8 cellular contexts compared by ENCODE assay signal in the genomic region with DNA sequence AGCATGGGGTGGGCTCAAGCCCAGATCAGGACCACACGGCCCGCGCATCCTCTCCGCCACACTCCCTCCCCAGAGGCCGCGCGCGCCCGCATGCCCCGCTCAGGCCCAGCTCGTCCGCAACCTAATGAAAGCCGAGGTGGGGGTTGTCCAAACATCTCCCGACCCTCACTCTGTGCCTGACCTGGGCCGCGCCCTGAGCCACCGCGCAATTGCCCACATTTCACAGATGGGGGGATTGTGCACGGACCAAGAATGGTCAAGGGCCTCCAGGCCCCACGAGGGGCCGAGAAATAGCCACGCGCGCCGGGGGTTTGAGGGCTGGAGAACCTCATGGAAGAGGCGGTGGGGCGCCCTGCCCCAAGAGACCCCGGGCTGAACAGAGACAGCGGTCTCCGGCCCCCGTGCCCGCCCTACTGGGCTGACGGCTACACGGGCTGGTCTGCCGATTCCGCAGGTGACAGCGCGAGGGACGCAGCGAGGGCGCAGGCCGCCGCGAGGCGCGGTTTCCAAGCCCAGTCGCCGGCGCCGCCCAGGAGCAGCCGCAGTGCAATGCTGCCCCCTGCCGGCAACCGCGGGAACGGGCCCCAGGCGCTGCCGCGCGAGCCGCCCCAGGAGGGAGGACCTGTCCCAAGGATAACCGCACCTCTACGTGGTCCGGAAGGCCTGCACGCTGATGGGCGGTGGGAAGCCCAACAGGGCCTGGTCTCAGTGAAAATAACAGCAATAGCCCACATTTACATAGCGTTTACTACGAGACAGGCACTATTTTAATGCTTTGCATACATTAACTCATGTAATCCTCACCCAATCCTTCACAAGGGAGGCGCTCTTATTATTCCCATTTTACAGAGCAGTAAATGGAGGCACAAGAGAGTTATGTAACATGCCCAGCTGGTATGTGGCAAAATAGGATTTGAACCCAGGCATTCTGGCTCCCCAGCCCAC. TPM values are rescaled to one million over a fixed set of nuclear protein-coding genes. Genes with fewer than 3 reads are reported as not detected.
DNase-seq lines count a peak whose midpoint lies in the region; ATAC-seq, FAIRE-seq and TF ChIP-seq lines count a peak whose summit lies in the region.

No MANE protein-coding gene starts in this region.

- POLR2A ChIA-PET in CD8-positive, alpha-beta T cell (lab: Charles Lee) = interaction anchor here (0.9 kb wide), 1 partner anchor 16 kb away, joined by 4 read pairs; no protein-coding TSS in a partner anchor

- DNase-seq in CD8-positive, alpha-beta T cell = peak; percentile 54 to 92 (median 78)
- DNase-seq in GM19239 (ENCODE audit: insufficient read length, low spot score) (peak; percentile 85), fibroblast of gingiva (ENCODE audit: low read depth) (peak; percentile 31), substantia nigra (lab: John Stamatoyannopoulos, UW) (peak in 42 of 49 donors; percentile 27 to 86 (median 64))
- peak; percentile 92 for DNase-seq in activated T-cell treated with anti-CD3 and anti-CD28 coated beads, Interleukin-2, amount 50 U/mL, for 1 hour

- no peak overlapping the region; the same call in 1 of the 2 replicates for H3K4me2 ChIP-seq in OCI-LY1 (ENCODE audit: low read length)
- no peak overlapping the region for H3K4me2 ChIP-seq in neural cell (ENCODE audit: low read length)

- no peaks in the 10 kb centered on the region for H3K9me3 ChIP-seq in CD8-positive, alpha-beta T cell (ENCODE audit: low read length)
- H3K9me3 ChIP-seq in OCI-LY1 (ENCODE audit: low read length) (no peaks in the 10 kb centered on the region), neural cell (ENCODE audit: low read length) (no peaks in the 10 kb centered on the region)

- intact Hi-C loops in CD8-positive, alpha-beta T cell (cut with DNase I, micrococcal nuclease) = loop anchor here (1.0 to 10.0 kb wide), 7 partner anchors 829 to 2000 kb away; no protein-coding TSS in a partner anchor

- peaks cover 38% of the 10 kb centered on the region for H3K27me3 Mint-ChIP-seq in CD8-positive, alpha-beta T cell (ENCODE audit: low read depth)

- H3K36me3 ChIP-seq in CD8-positive, alpha-beta T cell (ENCODE audit: insufficient read depth, low read length) = no peaks in the 10 kb centered on the region
- no peaks in the 10 kb centered on the region for H3K36me3 ChIP-seq in OCI-LY1 (ENCODE audit: insufficient read depth, low read length)
- H3K36me3 ChIP-seq in neural cell (ENCODE audit: insufficient read depth, low read length) = no peaks in the 10 kb centered on the region

- H3K27ac ChIP-seq in CD8-positive, alpha-beta T cell (ENCODE audit: low read depth, low read length) = no peak overlapping the region
- H3K27ac ChIP-seq in OCI-LY1 (ENCODE audit: low read depth, low read length, poor library complexity, severe bottlenecking) (no peak overlapping the region), neural cell (ENCODE audit: low read length) (no peak overlapping the region), substantia nigra (ENCODE audit: low read depth, low read length, poor library complexity, severe bottlenecking) (no peak overlapping the region)

- peak overlapping the region; percentile 22 for H3K4me3 ChIP-seq in CD8-positive, alpha-beta T cell (ENCODE audit: low read depth, low read length)
- H3K4me3 ChIP-seq in OCI-LY1 (ENCODE audit: low read depth, low read length, poor library complexity, severe bottlenecking) (no peak overlapping the region), neural cell (ENCODE audit: low read length) (peak overlapping the region; percentile 59)

- no peaks in the 10 kb centered on the region for H3F3A ChIP-seq in OCI-LY1 (ENCODE audit: insufficient read depth, low read length)
- H3F3A ChIP-seq in neural cell (ENCODE audit: insufficient read depth, low read length, poor library complexity, severe bottlenecking) = no peaks in the 10 kb centered on the region

- H2AFZ ChIP-seq in OCI-LY1 (ENCODE audit: low read length) = no peak overlapping the region
- no peak overlapping the region for H2AFZ ChIP-seq in neural cell (ENCODE audit: low read depth, low read length)

- no peak overlapping the region for H3K27ac Mint-ChIP-seq in CD8-positive, alpha-beta T cell

- H3K36me3 Mint-ChIP-seq in CD8-positive, alpha-beta T cell = no peaks in the 10 kb centered on the region

- CTCF ChIA-PET in CD8-positive, alpha-beta T cell (lab: Charles Lee) = interaction anchor here (0.6 to 2.8 kb wide), 6 partner anchors 10 to 1839 kb away, joined by 3 to 13 read pairs (median 4); no protein-coding TSS in a partner anchor

- no peaks in the 10 kb centered on the region for H3K9me3 Mint-ChIP-seq in CD8-positive, alpha-beta T cell

- no peaks in the 10 kb centered on the region for H3K79me2 ChIP-seq in OCI-LY1 (ENCODE audit: insufficient read depth, low read length)
- no peaks in the 10 kb centered on the region for H3K79me2 ChIP-seq in neural cell (replicated peaks; ENCODE audit: insufficient read depth, low read length)

- TF ChIP-seq EP300 in neural cell (conservative IDR thresholded peaks at IDR 0.05; ENCODE audit: poor library complexity, severe bottlenecking) = no peak

- FAIRE-seq in GM19239 (lab: Jason Lieb, UNC) = peak; percentile 87

- peak; percentile 100 for TF ChIP-seq RAD21 in neural cell (conservative IDR thresholded peaks at IDR 0.05)

- TF ChIP-seq CTCF in CD8-positive, alpha-beta T cell (IDR thresholded peaks at IDR 0.05) = peak; percentile 100
- peak; percentile 89 for TF ChIP-seq CTCF in OCI-LY1 (IDR thresholded peaks at IDR 0.05; ENCODE audit: low read length)
- TF ChIP-seq CTCF in neural cell (IDR thresholded peaks at IDR 0.05; ENCODE audit: poor library complexity, severe bottlenecking) = peak; percentile 99

- no peaks in the 10 kb centered on the region for H3K9me2 ChIP-seq in OCI-LY1 (ENCODE audit: low read depth, low read length)
- no peaks in the 10 kb centered on the region for H3K9me2 ChIP-seq in neural cell (ENCODE audit: insufficient read depth, low read length)

- H3K9ac ChIP-seq in OCI-LY1 (ENCODE audit: low read length) (no peak overlapping the region), neural cell (ENCODE audit: low read length) (no peak overlapping the region)

- H4K20me1 ChIP-seq in OCI-LY1 (ENCODE audit: insufficient read depth, low read length) (no peaks in the 10 kb centered on the region), neural cell (ENCODE audit: insufficient read depth) (no peaks in the 10 kb centered on the region)

- no peak overlapping the region for H3K4me3 Mint-ChIP-seq in CD8-positive, alpha-beta T cell

- ATAC-seq in CD8-positive, alpha-beta T cell = peak; percentile 93
- peak; percentile 94 for ATAC-seq in HG03280 (IDR thresholded peaks at IDR 0.05; ENCODE audit: unreplicated experiment)

- no peaks in the 10 kb centered on the region for H3K27me3 ChIP-seq in CD8-positive, alpha-beta T cell (ENCODE audit: insufficient read depth, low read length)
- H3K27me3 ChIP-seq in OCI-LY1 (ENCODE audit: insufficient read depth, low read length) (no peaks in the 10 kb centered on the region), neural cell (ENCODE audit: insufficient read depth, low read depth, low read length) (peaks cover 4% of the 10 kb centered on the region)

- peaks cover 3% of the 10 kb centered on the region for H3K4me1 Mint-ChIP-seq in CD8-positive, alpha-beta T cell (ENCODE audit: low read depth)

- H3K4me1 ChIP-seq in CD8-positive, alpha-beta T cell (ENCODE audit: insufficient read depth, low read length) = peaks cover 6% of the 10 kb centered on the region
- peaks cover 4% of the 10 kb centered on the region for H3K4me1 ChIP-seq in OCI-LY1 (ENCODE audit: insufficient read depth, low read length, severe bottlenecking)

TF ChIP-seq in neural cell, 6 proteins besides CTCF, POLR2A, EP300 and RAD21:
- TF ChIP-seq MXI1 (conservative IDR thresholded peaks at IDR 0.05; ENCODE audit: poor library complexity, severe bottlenecking) (no peak), SMC3 (conservative IDR thresholded peaks at IDR 0.05; ENCODE audit: poor library complexity) (peak; percentile 99), TAF1 (IDR thresholded peaks at IDR 0.05; ENCODE audit: low read depth) (no peak), REST (IDR thresholded peaks at IDR 0.05; ENCODE audit: borderline replicate concordance) (no peak), EZH2 (IDR thresholded peaks at IDR 0.05; ENCODE audit: borderline replicate concordance, insufficient read depth, low read length, poor library complexity, severe bottlenecking) (no peak), POLR2AphosphoS5 (IDR thresholded peaks at IDR 0.05) (no peak)

RNA-seq across cellular contexts. Expression of gene GRID1, which starts 10.5 kb away (rescaled TPM):
- not detected for total RNA-seq in CD8-positive, alpha-beta T cell
- polyA plus RNA-seq in neural cell = 7.3 and 10.4 TPM in 2 replicates
- polyA minus RNA-seq in neural cell = 24.3 and 25.1 TPM in 2 replicates

Comparison
In these comparisons a context has a peak if more than half of its experiments do, and no peak if none do; other contexts are left out.
1. DNase-seq: peak in every context shown above with its lines; median percentile 92 in activated T-cell treated with anti-CD3 and anti-CD28 coated beads, Interleukin-2, amount 50 U/mL, for 1 hour; 85 in GM19239; 78 in CD8-positive, alpha-beta T cell; 64 in substantia nigra; 31 in fibroblast of gingiva.